Comparison of ENCODE assay signal across 1 cellular context in genomic region chr19:41398042-41398403, GRCh38.
TF ChIP-seq lines count a peak whose summit lies in the region.

No MANE protein-coding gene starts in this region.

TF ChIP-seq in H1, 55 proteins besides CTCF, POLR2A, EP300 and RAD21:
- TF ChIP-seq BCL11A (IDR thresholded peaks at IDR 0.05; ENCODE audit: low read depth in 2 of 2, low read length in 2 of 2) (no peak), HDAC6 (IDR thresholded peaks at IDR 0.05; ENCODE audit: low read depth, low read length) (no peak), TBP (IDR thresholded peaks at IDR 0.05; ENCODE audit: low read depth, low read length) (no peak), SUZ12 (IDR thresholded peaks at IDR 0.05; ENCODE audit: low read length) (no peak), PHF8 (conservative IDR thresholded peaks at IDR 0.05; ENCODE audit: low read depth, low read length) (no peak), RNF2 (IDR thresholded peaks at IDR 0.05; ENCODE audit: borderline replicate concordance, low read depth, low read length, missing control alignments, poor library complexity, severe bottlenecking) (no peak), NANOG (IDR thresholded peaks at IDR 0.05; ENCODE audit: insufficient read depth, low read depth, low read length, poor library complexity, severe bottlenecking) (no peak), SIRT6 (IDR thresholded peaks at IDR 0.05; ENCODE audit: low read length) (no peak), RFX5 (IDR thresholded peaks at IDR 0.05; ENCODE audit: borderline replicate concordance, low read depth, low read length) (no peak), TAF1 (IDR thresholded peaks at IDR 0.05; ENCODE audit: low read depth, low read length) (no peak)
